In the genomic region with DNA sequence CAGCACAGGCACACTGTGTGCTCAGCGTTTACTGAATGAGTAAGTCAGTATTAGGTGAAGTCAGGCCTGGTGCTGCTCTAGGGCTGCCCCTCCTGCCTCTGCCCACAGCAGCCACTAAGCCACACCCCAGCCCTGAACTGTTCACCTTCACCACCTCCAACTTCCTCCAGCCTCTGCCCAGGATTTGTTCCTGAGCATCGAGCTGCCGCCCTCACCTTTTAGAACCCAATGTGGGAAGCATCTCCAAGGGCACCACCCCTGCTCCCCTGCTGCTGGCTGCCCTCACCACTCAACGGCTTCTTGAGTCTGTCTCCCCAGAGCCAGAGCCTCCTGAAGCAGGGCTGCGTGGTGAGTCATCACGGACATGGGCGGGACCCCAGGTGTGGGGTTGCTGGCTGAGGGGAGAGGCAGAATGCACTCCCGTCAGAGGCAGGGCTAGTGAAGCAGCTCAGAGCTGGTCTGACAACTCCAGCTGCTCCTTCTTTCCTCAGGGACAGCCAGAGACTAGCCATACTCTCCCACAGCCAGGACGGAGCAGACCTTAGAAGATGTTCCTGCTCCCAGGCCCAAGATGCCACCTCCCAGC, we compare ENCODE assay signal across 1 cellular context.
TF ChIP-seq lines count a peak whose summit lies in the region.

No MANE protein-coding gene starts in this region.

TF ChIP-seq in GM23338, 12 proteins besides CTCF, POLR2A, EP300 and RAD21 (continued from another document):
- TF ChIP-seq, protein P1, sequence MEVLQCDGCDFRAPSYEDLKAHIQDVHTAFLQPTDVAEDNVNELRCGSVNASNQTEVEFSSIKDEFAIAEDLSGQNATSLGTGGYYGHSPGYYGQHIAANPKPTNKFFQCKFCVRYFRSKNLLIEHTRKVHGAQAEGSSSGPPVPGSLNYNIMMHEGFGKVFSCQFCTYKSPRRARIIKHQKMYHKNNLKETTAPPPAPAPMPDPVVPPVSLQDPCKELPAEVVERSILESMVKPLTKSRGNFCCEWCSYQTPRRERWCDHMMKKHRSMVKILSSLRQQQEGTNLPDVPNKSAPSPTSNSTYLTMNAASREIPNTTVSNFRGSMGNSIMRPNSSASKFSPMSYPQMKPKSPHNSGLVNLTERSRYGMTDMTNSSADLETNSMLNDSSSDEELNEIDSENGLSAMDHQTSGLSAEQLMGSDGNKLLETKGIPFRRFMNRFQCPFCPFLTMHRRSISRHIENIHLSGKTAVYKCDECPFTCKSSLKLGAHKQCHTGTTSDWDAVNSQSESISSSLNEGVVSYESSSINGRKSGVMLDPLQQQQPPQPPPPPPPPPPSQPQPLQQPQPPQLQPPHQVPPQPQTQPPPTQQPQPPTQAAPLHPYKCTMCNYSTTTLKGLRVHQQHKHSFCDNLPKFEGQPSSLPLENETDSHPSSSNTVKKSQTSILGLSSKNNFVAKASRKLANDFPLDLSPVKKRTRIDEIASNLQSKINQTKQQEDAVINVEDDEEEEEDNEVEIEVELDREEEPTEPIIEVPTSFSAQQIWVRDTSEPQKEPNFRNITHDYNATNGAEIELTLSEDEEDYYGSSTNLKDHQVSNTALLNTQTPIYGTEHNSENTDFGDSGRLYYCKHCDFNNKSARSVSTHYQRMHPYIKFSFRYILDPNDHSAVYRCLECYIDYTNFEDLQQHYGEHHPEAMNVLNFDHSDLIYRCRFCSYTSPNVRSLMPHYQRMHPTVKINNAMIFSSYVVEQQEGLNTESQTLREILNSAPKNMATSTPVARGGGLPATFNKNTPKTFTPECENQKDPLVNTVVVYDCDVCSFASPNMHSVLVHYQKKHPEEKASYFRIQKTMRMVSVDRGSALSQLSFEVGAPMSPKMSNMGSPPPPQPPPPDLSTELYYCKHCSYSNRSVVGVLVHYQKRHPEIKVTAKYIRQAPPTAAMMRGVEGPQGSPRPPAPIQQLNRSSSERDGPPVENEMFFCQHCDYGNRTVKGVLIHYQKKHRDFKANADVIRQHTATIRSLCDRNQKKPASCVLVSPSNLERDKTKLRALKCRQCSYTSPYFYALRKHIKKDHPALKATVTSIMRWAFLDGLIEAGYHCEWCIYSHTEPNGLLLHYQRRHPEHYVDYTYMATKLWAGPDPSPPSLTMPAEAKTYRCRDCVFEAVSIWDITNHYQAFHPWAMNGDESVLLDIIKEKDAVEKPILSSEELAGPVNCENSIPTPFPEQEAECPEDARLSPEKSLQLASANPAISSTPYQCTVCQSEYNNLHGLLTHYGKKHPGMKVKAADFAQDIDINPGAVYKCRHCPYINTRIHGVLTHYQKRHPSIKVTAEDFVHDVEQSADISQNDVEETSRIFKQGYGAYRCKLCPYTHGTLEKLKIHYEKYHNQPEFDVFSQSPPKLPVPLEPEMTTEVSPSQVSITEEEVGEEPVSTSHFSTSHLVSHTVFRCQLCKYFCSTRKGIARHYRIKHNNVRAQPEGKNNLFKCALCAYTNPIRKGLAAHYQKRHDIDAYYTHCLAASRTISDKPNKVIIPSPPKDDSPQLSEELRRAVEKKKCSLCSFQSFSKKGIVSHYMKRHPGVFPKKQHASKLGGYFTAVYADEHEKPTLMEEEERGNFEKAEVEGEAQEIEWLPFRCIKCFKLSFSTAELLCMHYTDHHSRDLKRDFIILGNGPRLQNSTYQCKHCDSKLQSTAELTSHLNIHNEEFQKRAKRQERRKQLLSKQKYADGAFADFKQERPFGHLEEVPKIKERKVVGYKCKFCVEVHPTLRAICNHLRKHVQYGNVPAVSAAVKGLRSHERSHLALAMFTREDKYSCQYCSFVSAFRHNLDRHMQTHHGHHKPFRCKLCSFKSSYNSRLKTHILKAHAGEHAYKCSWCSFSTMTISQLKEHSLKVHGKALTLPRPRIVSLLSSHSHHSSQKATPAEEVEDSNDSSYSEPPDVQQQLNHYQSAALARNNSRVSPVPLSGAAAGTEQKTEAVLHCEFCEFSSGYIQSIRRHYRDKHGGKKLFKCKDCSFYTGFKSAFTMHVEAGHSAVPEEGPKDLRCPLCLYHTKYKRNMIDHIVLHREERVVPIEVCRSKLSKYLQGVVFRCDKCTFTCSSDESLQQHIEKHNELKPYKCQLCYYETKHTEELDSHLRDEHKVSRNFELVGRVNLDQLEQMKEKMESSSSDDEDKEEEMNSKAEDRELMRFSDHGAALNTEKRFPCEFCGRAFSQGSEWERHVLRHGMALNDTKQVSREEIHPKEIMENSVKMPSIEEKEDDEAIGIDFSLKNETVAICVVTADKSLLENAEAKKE (CRISPR knock-in tag; IDR thresholded peaks at IDR 0.05), result no peak
- TF ChIP-seq POLR2AphosphoS5 (IDR thresholded peaks at IDR 0.05; ENCODE audit: low read depth) (no peak), NANOG (IDR thresholded peaks at IDR 0.05; ENCODE audit: borderline replicate concordance) (no peak), EZH2phosphoT487 (IDR thresholded peaks at IDR 0.05; ENCODE audit: unreplicated experiment) (no peak)
